Comparison of ENCODE assay signal across 8 cellular contexts in the genomic region with DNA sequence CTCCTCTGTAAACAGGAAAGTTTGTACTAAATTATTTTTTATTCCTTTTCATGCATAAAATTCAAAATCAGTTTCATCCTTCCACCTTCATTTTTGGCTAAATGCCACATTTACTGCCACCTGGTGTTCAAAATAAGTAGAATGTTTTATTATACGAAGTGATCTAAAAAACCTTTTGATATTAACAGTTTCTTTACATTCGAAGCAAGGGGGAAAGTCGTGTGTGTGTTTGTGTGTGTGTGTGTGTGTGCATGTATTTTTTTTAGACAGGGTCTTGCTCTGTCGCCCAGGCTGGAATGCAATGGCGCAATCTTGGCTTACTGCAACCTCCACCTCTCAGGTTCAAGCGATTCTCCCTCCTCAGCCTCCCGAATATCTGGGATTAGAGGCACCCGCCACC. TPM values are rescaled to one million over a fixed set of nuclear protein-coding genes. Genes with fewer than 3 reads are reported as not detected.
A peak's percentile ranks its signal among the peaks of the same experiment; 100 is the strongest.
DNase-seq lines count a peak whose midpoint lies in the region; ATAC-seq, FAIRE-seq and TF ChIP-seq lines count a peak whose summit lies in the region.

No MANE protein-coding gene starts in this region.

- H4K20me1 ChIP-seq in endothelial cell of umbilical vein (replicated peaks; ENCODE audit: control insufficient read depth, extremely low read depth, insufficient read depth, low read length) = no peaks in the 10 kb centered on the region
- H4K20me1 ChIP-seq in smooth muscle cell (ENCODE audit: low read depth) = no peaks in the 10 kb centered on the region

- DNase-seq in NCI-H2081 (lab: John Stamatoyannopoulos, UW) (peak; percentile 7 to 11), NCI-H2081 treated with DMSO at 0.1 percent for 48 hours (lab: John Stamatoyannopoulos, UW) (no peak), NCI-H2227 (lab: John Stamatoyannopoulos, UW; ENCODE audit: unreplicated experiment) (peak; percentile 69), endothelial cell of umbilical vein (ENCODE audit: low read depth, low spot score) (peak; percentile 58), smooth muscle cell (lab: John Stamatoyannopoulos, UW; ENCODE audit: unreplicated experiment) (no peak), OCI-M2 (lab: John Stamatoyannopoulos, UW; ENCODE audit: unreplicated experiment) (no peak)

- no peak for TF ChIP-seq POLR2A in endothelial cell of umbilical vein (IDR thresholded peaks at IDR 0.05; ENCODE audit: low read depth, low read length)

- CTCF ChIA-PET in endothelial cell of umbilical vein (lab: Charles Lee) = interaction anchor here (0.6 to 3.0 kb wide), 6 partner anchors 9 to 210 kb away, joined by 3 to 33 read pairs (median 4); a partner anchor contains a TSS

- dilution Hi-C loops in endothelial cell of umbilical vein (cut with MboI; ENCODE audit: extremely low pct_ligation_motif_present, low sequenced_read_pairs) = no loop called here

- ATAC-seq in GM21786 (IDR thresholded peaks at IDR 0.05; ENCODE audit: unreplicated experiment) (no peak), GM21825 (IDR thresholded peaks at IDR 0.05; ENCODE audit: unreplicated experiment) (no peak)

- FAIRE-seq in endothelial cell of umbilical vein (lab: Jason Lieb, UNC) = peak; percentile 64

- 71% methylated on average over 8 of the region's 8 CpGs for WGBS in smooth muscle cell (ENCODE audit: low lambda C conversion rate)

- H3K4me3 ChIP-seq in endothelial cell of umbilical vein (replicated peaks in 1 of 3; ENCODE audit: insufficient read depth in 1 of 3, low read depth in 1 of 3, low read length in 3 of 3) (no peak overlapping the region), smooth muscle cell (no peak overlapping the region)

- H3K27me3 ChIP-seq in endothelial cell of umbilical vein (ENCODE audit: control insufficient read depth in 2 of 2, insufficient read depth in 2 of 2, low read length in 2 of 2) = peaks cover 6 to 10% of the 10 kb centered on the region in 2 experiments
- peaks cover 12% of the 10 kb centered on the region for H3K27me3 ChIP-seq in smooth muscle cell (ENCODE audit: low read depth)

- H3F3A ChIP-seq in smooth muscle cell (ENCODE audit: low read depth) = no peaks in the 10 kb centered on the region

- H3K4me1 ChIP-seq in endothelial cell of umbilical vein (ENCODE audit: control insufficient read depth, extremely low read depth, insufficient read depth, low read length) (peaks cover 14% of the 10 kb centered on the region), smooth muscle cell (ENCODE audit: low read depth) (no peaks in the 10 kb centered on the region)

- H3K79me2 ChIP-seq in endothelial cell of umbilical vein (ENCODE audit: control insufficient read depth, insufficient read depth, low read length) (no peaks in the 10 kb centered on the region), smooth muscle cell (ENCODE audit: low read depth) (no peaks in the 10 kb centered on the region)

- BruUV-seq in endothelial cell of umbilical vein (replicated peaks; lab: Mats Ljungman, UMichigan) = no TSS peak

- H3K4me2 ChIP-seq in endothelial cell of umbilical vein (ENCODE audit: insufficient read depth, low read length) (no peak overlapping the region), smooth muscle cell (no peak overlapping the region)

- H3K9me3 ChIP-seq in endothelial cell of umbilical vein (replicated peaks; ENCODE audit: control insufficient read depth, insufficient read depth, low read length) (no peaks in the 10 kb centered on the region), smooth muscle cell (replicated peaks; ENCODE audit: low read depth) (no peaks in the 10 kb centered on the region)

- H3K36me3 ChIP-seq in endothelial cell of umbilical vein (ENCODE audit: control insufficient read depth in 2 of 2, extremely low read depth in 1 of 2, insufficient read depth in 2 of 2, low read length in 2 of 2) (no peaks in the 10 kb centered on the region), smooth muscle cell (ENCODE audit: low read depth) (no peaks in the 10 kb centered on the region)

- H3K9me1 ChIP-seq in endothelial cell of umbilical vein (replicated peaks; ENCODE audit: control insufficient read depth, extremely low read depth, insufficient read depth, low read length) = no peaks in the 10 kb centered on the region

- TF ChIP-seq CTCF in endothelial cell of umbilical vein (IDR thresholded peaks at IDR 0.05; ENCODE audit: extremely low read depth in 1 of 2, insufficient read depth in 1 of 2, low read depth in 1 of 2, low read length in 2 of 2) (peak; percentile 32 to 37), smooth muscle cell (IDR thresholded peaks at IDR 0.05; ENCODE audit: borderline replicate concordance, insufficient read depth, poor library complexity, severe bottlenecking) (peak; percentile 52)

- no peak overlapping the region for H3K27ac ChIP-seq in endothelial cell of umbilical vein (ENCODE audit: insufficient read depth, low read depth, low read length)
- no peak overlapping the region for H3K27ac ChIP-seq in smooth muscle cell (ENCODE audit: low read depth)

- H3K9ac ChIP-seq in endothelial cell of umbilical vein (replicated peaks; ENCODE audit: extremely low read depth, insufficient read depth, low read length) (no peak overlapping the region), smooth muscle cell (ENCODE audit: low read depth) (no peak overlapping the region)

- POLR2A ChIA-PET in endothelial cell of umbilical vein (lab: Charles Lee) = no interaction called here

- intact Hi-C loops in endothelial cell of umbilical vein (cut with micrococcal nuclease) = loop anchor here (1.0 kb wide), 3 partner anchors 8 to 205 kb away; no protein-coding TSS in a partner anchor

- H2AFZ ChIP-seq in endothelial cell of umbilical vein (ENCODE audit: low read depth, low read length) (no peak overlapping the region), smooth muscle cell (ENCODE audit: low read depth) (no peak overlapping the region)

TF ChIP-seq in endothelial cell of umbilical vein, 7 proteins besides CTCF, POLR2A, EP300 and RAD21:
- no peak for TF ChIP-seq FOS (IDR thresholded peaks at IDR 0.05; ENCODE audit: borderline replicate concordance, insufficient read depth, low read length)
- TF ChIP-seq, protein P1, sequence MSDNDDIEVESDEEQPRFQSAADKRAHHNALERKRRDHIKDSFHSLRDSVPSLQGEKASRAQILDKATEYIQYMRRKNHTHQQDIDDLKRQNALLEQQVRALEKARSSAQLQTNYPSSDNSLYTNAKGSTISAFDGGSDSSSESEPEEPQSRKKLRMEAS (IDR thresholded peaks at IDR 0.05; ENCODE audit: insufficient read depth, insufficient read length) = no peak
TF ChIP-seq in endothelial cell of umbilical vein: peak in this region for 0.

RNA-seq across cellular contexts. Expression of a gene that starts 9.0 kb away (rescaled TPM):
- 1.6 and 1.8 TPM in 2 replicates for total RNA-seq in endothelial cell of umbilical vein
- polyA plus RNA-seq in endothelial cell of umbilical vein = 0.62 and 0.88 TPM in 2 replicates
- 0.30 and 0.34 TPM in 2 replicates for polyA plus RNA-seq in endothelial cell of umbilical vein (2011; cell fraction: cytosol; rRNA removed)
- 1.9 and 2.2 TPM in 2 replicates for polyA plus RNA-seq in endothelial cell of umbilical vein (2011; cell fraction: nucleus; rRNA removed)
- polyA plus RNA-seq in endothelial cell of umbilical vein (2012) = 0.15 and 0.70 TPM in 2 replicates
- polyA minus RNA-seq in endothelial cell of umbilical vein = 5.7 and 7.9 TPM in 2 replicates
- not detected for polyA minus RNA-seq in endothelial cell of umbilical vein (2011; cell fraction: cytosol; rRNA and poly(A)+ RNA removed)
- 6.9 and 11.7 TPM in 2 replicates for polyA minus RNA-seq in endothelial cell of umbilical vein (2011; cell fraction: nucleus; rRNA and poly(A)+ RNA removed)
- total RNA-seq in smooth muscle cell = 0.31 and 0.49 TPM in 2 replicates
- 0.24 TPM in 1 of 2 replicates, not detected in the other for polyA plus RNA-seq in smooth muscle cell

Comparison
In these comparisons a context has a peak if more than half of its experiments do, and no peak if none do; other contexts are left out.
1. DNase-seq: peak in NCI-H2081 (2 of 2), NCI-H2227 (single experiment) and endothelial cell of umbilical vein (single experiment); none in NCI-H2081 treated with DMSO at 0.1 percent for 48 hours (single experiment), smooth muscle cell (single experiment) and OCI-M2 (single experiment).